8 cellular contexts compared by ENCODE assay signal in the genomic region with DNA sequence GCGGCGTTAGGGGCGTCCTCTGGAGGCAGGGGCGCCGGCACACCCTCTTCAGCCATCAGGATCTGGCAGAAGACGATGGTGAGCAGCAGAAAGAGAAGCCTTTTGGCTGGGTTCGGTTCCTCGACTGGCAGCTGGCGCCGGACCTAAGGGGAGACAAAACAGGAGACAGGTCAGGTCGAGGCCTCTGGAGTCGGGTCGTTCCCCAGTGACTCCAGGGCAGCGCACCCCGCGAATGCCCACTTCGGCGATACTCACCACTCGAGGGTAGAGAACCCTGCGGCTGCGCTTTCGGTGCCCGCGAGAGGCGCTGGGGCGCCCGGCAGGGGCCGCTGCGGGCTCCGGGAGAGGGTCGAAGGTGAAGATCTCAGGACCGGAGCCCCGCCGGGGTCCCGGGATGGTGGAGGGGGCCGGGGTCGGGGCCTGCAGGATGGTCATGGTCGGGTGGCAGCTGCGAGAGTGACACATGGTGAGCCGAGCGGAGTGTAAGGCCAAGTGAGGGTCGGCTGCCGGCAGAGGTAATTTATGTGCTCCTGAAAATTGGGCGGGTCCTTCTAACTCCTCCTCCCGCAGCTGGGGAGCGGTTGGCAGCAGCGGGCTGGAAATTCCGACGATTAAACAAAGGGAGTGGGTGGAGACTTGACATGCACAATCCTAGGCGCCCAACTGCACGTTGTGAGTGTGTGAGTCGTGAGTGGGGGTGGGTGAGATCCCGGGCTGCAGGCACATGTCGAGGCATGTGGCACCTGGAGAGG. TPM values are rescaled to one million over a fixed set of nuclear protein-coding genes. Genes with fewer than 3 reads are reported as not detected.
DNase-seq lines count a peak whose midpoint lies in the region; ATAC-seq and TF ChIP-seq lines count a peak whose summit lies in the region.

A gene with protein sequence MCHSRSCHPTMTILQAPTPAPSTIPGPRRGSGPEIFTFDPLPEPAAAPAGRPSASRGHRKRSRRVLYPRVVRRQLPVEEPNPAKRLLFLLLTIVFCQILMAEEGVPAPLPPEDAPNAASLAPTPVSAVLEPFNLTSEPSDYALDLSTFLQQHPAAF (minus strand): TSS at position 494 of the 752 bp plus-strand sequence. CDS start 29 bp downstream, at position 465.

- peaks cover 44% of the 10 kb centered on the region for H3K4me1 ChIP-seq in mucosa of descending colon (ENCODE audit: low read depth)

- peak; percentile 42 for TF ChIP-seq CTCF in mucosa of descending colon (IDR thresholded peaks at IDR 0.05)

- intact Hi-C loops in mucosa of descending colon (cut with DNase I, micrococcal nuclease) = loop anchor here (10.0 kb wide), 2 partner anchors 81 to 141 kb away; a partner anchor contains a TSS

- peaks cover 5% of the 10 kb centered on the region for H3K36me3 ChIP-seq in mucosa of descending colon (ENCODE audit: low read depth)

- peak within 1 kb of the TSS; percentile 71 for H3K4me3 ChIP-seq in mucosa of descending colon

- ATAC-seq in HG02759 (IDR thresholded peaks at IDR 0.05; ENCODE audit: unreplicated experiment) = peak; percentile 36
- ATAC-seq in mucosa of descending colon = peak; percentile 55

- H3K27ac ChIP-seq in epithelial cell of prostate = peak within 1 kb of the TSS; percentile 100

- DNase-seq in DMS 273 treated with DMSO at 0.1 percent for 48 hours (lab: John Stamatoyannopoulos, UW) (peak; percentile 54), NOMO-1 (lab: John Stamatoyannopoulos, UW; ENCODE audit: unreplicated experiment in 2 of 2) (peak; percentile 41 to 75), epithelial cell of prostate (ENCODE audit: low read depth, low spot score) (peak; percentile 89), mucosa of descending colon (peak; percentile 91 to 93 (median 92)), cortex of kidney (lab: John Stamatoyannopoulos, UW) (no peak)
- peak; percentile 96 for DNase-seq in activated CD8-positive, alpha-beta memory T cell treated with anti-CD3 and anti-CD28 coated beads, Interleukin-2, amount 50 U/mL, for 48 hours
- DNase-seq in stimulated activated CD8-positive, alpha-beta memory T cell treated with anti-CD3 and anti-CD28 coated beads, Interleukin-2, amount 100 ng/mL, for 1 hour (ENCODE audit: low read depth in 2 of 2) = peak; percentile 52 to 62

- H3K9me3 ChIP-seq in mucosa of descending colon = no peaks in the 10 kb centered on the region

RNA-seq across cellular contexts. Expression of the gene that starts here (rescaled TPM):
- 100 to 1,000 TPM in 1 of 3 donors, 10 to 100 TPM in 2; 64.0 to 183 (median 67.6) TPM for total RNA-seq in mucosa of descending colon
